Comparison of ENCODE assay signal across 30 cellular contexts in the genomic region with DNA sequence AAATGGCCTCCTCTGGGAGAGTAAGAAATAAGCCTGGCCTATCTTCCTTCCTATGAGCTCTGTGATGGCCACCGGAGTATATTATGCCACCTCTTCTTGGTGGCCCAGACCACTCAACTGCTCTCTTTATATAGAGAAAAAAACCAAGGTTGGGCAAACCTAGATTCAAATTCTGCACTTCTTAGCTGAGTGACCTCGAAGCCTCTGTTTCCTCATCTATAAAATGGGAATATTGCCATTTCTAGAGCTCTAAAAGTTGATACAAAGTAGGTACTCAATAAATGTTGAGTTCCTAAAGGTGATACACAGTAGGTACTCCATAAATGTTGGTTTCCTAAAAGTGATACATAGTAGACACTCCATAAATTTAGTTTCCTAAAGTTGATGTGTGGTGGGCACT.
"Had no signal": no experiment of that assay in that cellular context is flagged by ENCODE, and none has a peak within 500 bp of the region (broad histone marks: within the 10 kb centered on the region; RNA-seq: fewer than 3 reads in every experiment).

No MANE protein-coding gene starts in this region.

- H3K4me1 ChIP-seq: breast epithelium, colonic mucosa had no signal

- H3K4me3 ChIP-seq: ascending aorta, breast epithelium, cardiac muscle cell, colonic mucosa, esophagus squamous epithelium, gastroesophageal sphincter, heart right ventricle had no signal

- H3K9me3 ChIP-seq: ascending aorta, breast epithelium, colonic mucosa, esophagus squamous epithelium, gastroesophageal sphincter, heart right ventricle had no signal

- DNase-seq: activated CD4-positive, alpha-beta memory T cell treated with anti-CD3 and anti-CD28 coated beads, Interleukin-2, amount 10 ng/mL, durations not matched to agents 7 days and 5 days; activated CD4-positive, alpha-beta T cell treated with anti-CD3 and anti-CD28 coated beads for 1 hour; activated CD4-positive, alpha-beta T cell treated with anti-CD3 and anti-CD28 coated beads for 4 hours; activated CD4-positive, alpha-beta T cell treated with anti-CD3 and anti-CD28 coated beads, Interleukin-2, amount 10 ng/mL, durations not matched to agents 7 days and 5 days; activated CD4-positive, alpha-beta T cell treated with anti-CD3 and anti-CD28 coated beads, Interleukin-2, amount 50 U/mL, for 4 hours; activated CD8-positive, alpha-beta memory T cell treated with anti-CD3 and anti-CD28 coated beads, Interleukin-2, amount 50 U/mL, for 48 hours; activated gamma-delta T cell; activated naive CD4-positive, alpha-beta T cell; activated naive CD4-positive, alpha-beta T cell treated with anti-CD3 and anti-CD28 coated beads, Interleukin-2, amount 10 ng/mL, durations not matched to agents 7 days and 5 days; activated naive CD8-positive, alpha-beta T cell treated with anti-CD3 and anti-CD28 coated beads, Interleukin-2, amount 10 ng/mL, durations not matched to agents 7 days and 5 days; activated T-cell treated with anti-CD3 and anti-CD28 coated beads for 4 hours; activated T-cell treated with anti-CD3 and anti-CD28 coated beads, Interleukin-2, amount 50 U/mL, for 24 hours; activated T-cell treated with anti-CD3 and anti-CD28 coated beads, Interleukin-2, amount 50 U/mL, for 72 hours; central memory CD4-positive, alpha-beta T cell; cerebellar nuclear complex; colonic mucosa; effector CD8-positive, alpha-beta T cell; esophagus squamous epithelium; foreskin melanocyte; heart right ventricle; T-helper 17 cell; T1000 had no signal

- H3K27ac ChIP-seq: ascending aorta, cardiac muscle cell, colonic mucosa, gastroesophageal sphincter, heart right ventricle had no signal

- H3K27me3 ChIP-seq: ascending aorta, breast epithelium, cardiac muscle cell, colonic mucosa, esophagus squamous epithelium, gastroesophageal sphincter, heart right ventricle had no signal

- FAIRE-seq: endometrium, endothelial cell of umbilical vein had no signal

- H3K36me3 ChIP-seq: ascending aorta, breast epithelium, cardiac muscle cell, colonic mucosa, esophagus squamous epithelium, gastroesophageal sphincter, heart right ventricle had no signal

- ATAC-seq: activated naive CD4-positive, alpha-beta T cell treated with anti-CD3 and anti-CD28 coated beads, Interleukin-2, amount 50 U/mL, for 72 hours; activated T-cell treated with anti-CD3 and anti-CD28 coated beads, Interleukin-2, amount 50 U/mL, for 72 hours; gastroesophageal sphincter; heart right ventricle; T-helper 17 cell; WTC11 had no signal
